ENCODE assay signal across 8 cellular contexts in the genomic region with DNA sequence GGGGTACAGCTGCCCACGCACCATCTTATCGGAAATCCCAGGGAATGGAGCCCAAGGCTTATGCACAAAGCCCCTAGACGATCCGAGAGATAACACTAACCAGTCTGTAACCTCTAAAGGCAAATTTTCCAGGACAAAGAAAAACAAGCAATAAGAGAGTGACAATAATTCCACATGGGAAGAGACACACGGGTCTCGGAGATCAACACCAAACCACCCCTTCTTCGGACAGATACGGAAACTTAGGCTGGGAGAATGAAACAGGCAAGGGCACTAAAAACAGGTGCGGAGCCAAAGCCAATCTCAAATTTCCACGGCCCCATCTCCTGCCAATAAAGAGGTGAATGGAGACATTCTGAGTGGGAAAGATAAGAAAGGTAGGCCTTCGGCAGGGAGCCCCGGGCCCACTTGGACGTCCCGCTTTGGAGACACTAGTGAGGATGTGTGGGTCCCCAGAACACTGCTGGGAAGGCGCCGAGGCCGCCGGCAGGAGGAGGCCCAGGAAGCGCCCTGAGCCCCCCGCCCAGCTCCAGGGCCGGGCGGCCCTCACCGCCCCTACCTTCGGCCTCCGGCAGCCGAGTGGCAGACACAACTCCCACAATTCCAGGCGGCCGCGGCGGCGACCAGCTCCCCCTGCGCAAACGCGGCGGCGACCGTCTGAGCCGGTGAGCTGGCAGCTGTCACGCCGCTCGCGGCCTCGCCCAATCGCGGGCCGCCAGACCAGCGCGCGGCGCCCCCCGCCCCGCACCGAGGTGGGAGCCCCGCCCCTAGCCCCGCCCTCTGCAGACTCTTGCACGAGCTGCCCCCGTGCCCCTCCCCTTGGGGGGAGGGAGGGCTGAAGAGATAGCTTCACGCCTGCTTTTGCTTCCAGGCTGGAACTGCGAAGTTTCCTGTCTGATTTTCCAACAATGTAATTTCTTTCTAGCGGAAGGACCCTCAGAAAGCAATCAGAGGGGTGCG. TPM values are rescaled to one million over a fixed set of nuclear protein-coding genes. Genes with fewer than 3 reads are reported as not detected.
DNase-seq lines count a peak whose midpoint lies in the region; ATAC-seq and TF ChIP-seq lines count a peak whose summit lies in the region.

A gene (minus strand): TSS at position 659 of the 960 bp plus-strand sequence. CDS start 70,525 bp downstream, outside the sequence.

- DNase-seq in AG20443 (ENCODE audit: low spot score) (peak; percentile 99), NCI-H460 (ENCODE audit: extremely low read depth, low read depth) (peak; percentile 94), cerebellar cortex (ENCODE audit: low spot score) (peak; percentile 94), islet precursor cell (peak; percentile 99)
- DNase-seq in activated CD4-positive, CD25-positive, alpha-beta regulatory T cell treated with anti-CD3 and anti-CD28 coated beads, Interleukin-2, amount 50 U/mL, for 72 hours = peak; percentile 91
- peak; percentile 99 for DNase-seq in stimulated activated CD4-positive, alpha-beta T cell treated with anti-CD3 and anti-CD28 coated beads, Interleukin-12 subunit alpha, Interleukin-12 subunit beta, amount 100 ng/mL, for 4 hours

- TF ChIP-seq POLR2A in GM19099 (IDR thresholded peaks at IDR 0.05; ENCODE audit: extremely low read depth, insufficient read length, low read depth) = peak; percentile 97

- peak; percentile 83 for ATAC-seq in HG03378 (IDR thresholded peaks at IDR 0.05; ENCODE audit: unreplicated experiment)

RNA-seq across cellular contexts. Expression of the gene that starts here (rescaled TPM):
- 54.3 and 54.9 TPM in 2 replicates for total RNA-seq in NCI-H460 (2014; rRNA removed; shearing (Covaris generic))
- polyA plus RNA-seq in NCI-H460 (2014; cell fraction: nucleus; rRNA removed) = 52.0 and 65.3 TPM in 2 replicates

Comparison
In these comparisons a context has a peak if more than half of its experiments do, and no peak if none do; other contexts are left out.
1. Peak in every context shown above with its lines: DNase-seq and ATAC-seq.